In the genomic region with DNA sequence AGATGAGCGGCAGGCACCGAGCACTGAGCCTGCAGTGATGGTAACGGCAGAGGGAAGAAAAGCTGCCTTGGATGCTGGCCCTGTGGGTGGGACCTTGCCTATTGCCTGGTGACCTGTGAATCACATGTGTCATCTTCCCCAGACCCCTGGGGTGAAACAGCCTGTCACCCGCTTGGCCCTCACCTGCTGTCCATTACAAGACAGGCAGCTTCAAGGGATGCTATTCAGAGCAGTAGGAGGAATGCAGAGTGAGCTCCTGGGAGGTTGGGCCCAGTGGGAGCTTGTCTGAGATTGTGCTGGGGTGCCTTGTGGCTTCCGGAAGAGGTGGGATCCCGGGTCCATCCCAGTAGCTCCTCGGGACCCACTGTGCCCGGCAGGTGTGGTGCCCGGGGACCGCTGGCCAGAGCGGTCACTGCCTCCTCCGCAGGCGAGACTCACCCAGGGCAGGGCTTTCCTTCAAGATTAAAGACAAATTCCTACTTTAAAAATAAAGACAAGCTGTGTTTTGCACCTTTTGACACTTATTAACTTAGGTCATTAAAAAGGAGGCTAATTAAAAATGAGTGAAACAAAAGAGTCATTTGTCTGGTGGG, we compare ENCODE assay signal across 21 cellular contexts.
"Had no signal": no experiment of that assay in that cellular context is flagged by ENCODE, and none has a peak within 500 bp of the region (broad histone marks: within the 10 kb centered on the region; RNA-seq: fewer than 3 reads in every experiment).

No MANE protein-coding gene starts in this region.

- H3K27ac ChIP-seq: SJSA1, SK-N-MC had no signal

- DNase-seq: IMR-90, Karpas-422, KG1, MG63, NCI-H1092, NCI-H1105 treated with DMSO at 0.1 percent for 48 hours, NCI-H1417 treated with DMSO at 0.1 percent for 48 hours, NCI-H1694, NCI-H187 treated with DMSO at 0.1 percent for 48 hours, NCI-H2029 treated with DMSO at 0.1 percent for 48 hours, NCI-H345, NCI-H446 treated with DMSO at 0.1 percent for 48 hours, NCI-H510A treated with DMSO at 0.1 percent for 48 hours, NCI-H526, NCI-H82, Right ventricle myocardium superior, RPMI8226, SIG-M5 had no signal

- H3K9me3 ChIP-seq: MG63 had no signal

- H3K4me1 ChIP-seq: SJSA1 had no signal

- ATAC-seq: HepG2 had no signal

- H3K27me3 ChIP-seq: MG63, SJSA1 had no signal
